9 cellular contexts compared by ENCODE assay signal in genomic region chr3:64244011-64244942, GRCh38. TPM values are rescaled to one million over a fixed set of nuclear protein-coding genes. Genes with fewer than 3 reads are reported as not detected.
DNase-seq lines count a peak whose midpoint lies in the region; ATAC-seq and TF ChIP-seq lines count a peak whose summit lies in the region.
"Had no signal": no experiment of that assay in that cellular context is flagged by ENCODE, and none has a peak within 500 bp of the region (broad histone marks: within the 10 kb centered on the region; RNA-seq: fewer than 3 reads in every experiment).

No MANE protein-coding gene starts in this region.

- H3K9ac ChIP-seq in endodermal cell (ENCODE audit: extremely low read depth, low read length, poor library complexity, severe bottlenecking) = no peak overlapping the region

- peak; percentile 74 for TF ChIP-seq CTCF in endodermal cell (conservative IDR thresholded peaks at IDR 0.05)

- H3K27ac Mint-ChIP-seq in endodermal cell = no peak overlapping the region
- H3K27ac Mint-ChIP-seq: activated naive CD8-positive, alpha-beta T cell treated with anti-CD3 and anti-CD28 coated beads for 36 hours had no signal

- H3K4me1 ChIP-seq in endodermal cell (ENCODE audit: control insufficient read depth, insufficient read depth, low read length) = peaks cover 16% of the 10 kb centered on the region

- no peaks in the 10 kb centered on the region for H3K36me3 ChIP-seq in endodermal cell (ENCODE audit: control insufficient read depth, insufficient read depth, low read length)

- no peak overlapping the region for H3K4me3 Mint-ChIP-seq in endodermal cell
- H3K4me3 Mint-ChIP-seq: activated naive CD8-positive, alpha-beta T cell treated with anti-CD3 and anti-CD28 coated beads for 36 hours had no signal

- ATAC-seq in HG03520 (IDR thresholded peaks at IDR 0.05; ENCODE audit: unreplicated experiment) = no peak

- no peaks in the 10 kb centered on the region for H3K9me3 ChIP-seq in endodermal cell (ENCODE audit: control insufficient read depth, low read length)

- no peaks in the 10 kb centered on the region for H3K9me3 Mint-ChIP-seq in endodermal cell

- H3K27me3 Mint-ChIP-seq in endodermal cell (ENCODE audit: insufficient read depth) = peaks cover 2% of the 10 kb centered on the region

- WGBS in endodermal cell (ENCODE audit: insufficient coverage in 1 of 2, insufficient read length in 1 of 2), 2 experiments = 82 to 89% methylated on average over 2 to 8 of the region's 9 CpGs

- no peak overlapping the region for H3K4me3 ChIP-seq in endodermal cell (ENCODE audit: low read length)

- H3K36me3 Mint-ChIP-seq in endodermal cell (ENCODE audit: low read depth) = peaks cover 4% of the 10 kb centered on the region
- H3K36me3 Mint-ChIP-seq: activated naive CD8-positive, alpha-beta T cell treated with anti-CD3 and anti-CD28 coated beads for 36 hours had no signal

- peaks cover 22% of the 10 kb centered on the region for H3K4me1 Mint-ChIP-seq in endodermal cell
- H3K4me1 Mint-ChIP-seq: activated naive CD8-positive, alpha-beta T cell treated with anti-CD3 and anti-CD28 coated beads for 36 hours had no signal

- DNase-seq in SKM-1 treated with dmso at 0.1 percent for 144 hours (lab: John Stamatoyannopoulos, UW; ENCODE audit: unreplicated experiment) (peak; percentile 11), SKM-1 (lab: John Stamatoyannopoulos, UW; ENCODE audit: unreplicated experiment) (no peak), NCI-H1694 treated with DMSO at 0.1 percent for 48 hours (lab: John Stamatoyannopoulos, UW) (peak; percentile 13), endodermal cell (peak; percentile 63), GM19238 (ENCODE audit: insufficient read length, low spot score) (no peak), T-helper 9 cell (no peak), NCI-H774 (lab: John Stamatoyannopoulos, UW) (no peak)
- DNase-seq: activated naive CD8-positive, alpha-beta T cell treated with anti-CD3 and anti-CD28 coated beads for 36 hours had no signal

- H3K27me3 ChIP-seq in endodermal cell (ENCODE audit: control insufficient read depth, insufficient read depth, low read length, poor library complexity, severe bottlenecking) = no peaks in the 10 kb centered on the region

- no peak overlapping the region for H3K27ac ChIP-seq in endodermal cell (ENCODE audit: low read depth, low read length)

RNA-seq across cellular contexts. Expression of gene PRICKLE2, which starts 19.0 kb away (rescaled TPM):
- 10 to 100 TPM in 1 of 2 donors, 1 to 10 TPM in 1; 8.5 to 10.4 TPM for total RNA-seq in endodermal cell
- polyA plus RNA-seq in endodermal cell (2013, experiment 1 of 2) = 7.4 TPM
- polyA plus RNA-seq in endodermal cell (2013, experiment 2 of 2) = 7.5 TPM
- total RNA-seq: activated naive CD8-positive, alpha-beta T cell treated with anti-CD3 and anti-CD28 coated beads for 36 hours had no signal

Comparison
In these comparisons a context has a peak if more than half of its experiments do, and no peak if none do; other contexts are left out.
1. DNase-seq: peak in SKM-1 treated with dmso at 0.1 percent for 144 hours (single experiment), NCI-H1694 treated with DMSO at 0.1 percent for 48 hours (single experiment) and endodermal cell (single experiment); none in SKM-1 (single experiment), GM19238 (single experiment), T-helper 9 cell (single experiment) and NCI-H774 (single experiment).